In genomic region chr1:225653463-225654276, GRCh38 we compare ENCODE assay signal across 9 cellular contexts. TPM values are rescaled to one million over a fixed set of nuclear protein-coding genes. Genes with fewer than 3 reads are reported as not detected.
DNase-seq lines count a peak whose midpoint lies in the region; ATAC-seq and TF ChIP-seq lines count a peak whose summit lies in the region.
"Had no signal": no experiment of that assay in that cellular context is flagged by ENCODE, and none has a peak within 500 bp of the region (broad histone marks: within the 10 kb centered on the region; RNA-seq: fewer than 3 reads in every experiment).

No MANE protein-coding gene starts in this region.

- peaks cover 0 to 1% (median 0%) of the 10 kb centered on the region in 3 donors for H3K36me3 Mint-ChIP-seq in CD8-positive, alpha-beta memory T cell

- H3K9ac ChIP-seq in mucosa of rectum (ENCODE audit: low read depth in 1 of 2, low read length in 2 of 2) = peak overlapping the region; percentile 77 to 93

- peaks cover 20% of the 10 kb centered on the region for H3K27me3 ChIP-seq in CD8-positive, alpha-beta memory T cell (ENCODE audit: insufficient read depth, low read length, poor library complexity, severe bottlenecking)
- H3K27me3 ChIP-seq in mucosa of rectum (ENCODE audit: control insufficient read depth in 2 of 2, insufficient read depth in 2 of 2, low read length in 2 of 2) (peaks cover 0 to 2% of the 10 kb centered on the region in 2 donors), tibial artery (no peaks in the 10 kb centered on the region)

- no peaks in the 10 kb centered on the region for H3K36me3 ChIP-seq in CD8-positive, alpha-beta memory T cell (ENCODE audit: insufficient read depth, low read length)
- no peaks in the 10 kb centered on the region for H3K36me3 ChIP-seq in mucosa of rectum (ENCODE audit: control insufficient read depth in 2 of 2, insufficient read depth in 2 of 2, low read length in 2 of 2)
- no peaks in the 10 kb centered on the region for H3K36me3 ChIP-seq in tibial artery

- CTCF ChIA-PET in CD8-positive, alpha-beta memory T cell (lab: Charles Lee) = no interaction called here

- POLR2A ChIA-PET in CD8-positive, alpha-beta memory T cell (lab: Charles Lee) = no interaction called here

- no peaks in the 10 kb centered on the region for H3K9me3 Mint-ChIP-seq in CD8-positive, alpha-beta memory T cell

- peak overlapping the region; percentile 56 for H3K4me3 ChIP-seq in CD8-positive, alpha-beta memory T cell (ENCODE audit: low read length)
- peak overlapping the region; percentile 73 to 80 for H3K4me3 ChIP-seq in mucosa of rectum (ENCODE audit: low read length in 2 of 2)
- H3K4me3 ChIP-seq in tibial artery = peak overlapping the region; percentile 91 to 99

- H3K27ac ChIP-seq in CD8-positive, alpha-beta memory T cell (ENCODE audit: low read depth, low read length) = no peak overlapping the region
- H3K27ac ChIP-seq in mucosa of rectum (ENCODE audit: low read depth in 2 of 2, low read length in 2 of 2) (peak overlapping the region; percentile 89 to 93), tibial artery (peak overlapping the region; percentile 100)

- peak overlapping the region; percentile 52 to 87 (median 82) for H3K4me3 Mint-ChIP-seq in CD8-positive, alpha-beta memory T cell

- intact Hi-C loops in tibial artery (cut with DNase I; ENCODE audit: low total_unique reads) = loop anchor here (10.0 kb wide), 3 partner anchors 49 to 191 kb away; no protein-coding TSS in a partner anchor

- H3K4me1 ChIP-seq in CD8-positive, alpha-beta memory T cell (ENCODE audit: insufficient read depth, low read length) = peaks cover 12% of the 10 kb centered on the region
- H3K4me1 ChIP-seq in mucosa of rectum (ENCODE audit: control insufficient read depth in 2 of 2, insufficient read depth in 2 of 2, low read length in 2 of 2) = peaks cover 3 to 11% of the 10 kb centered on the region in 2 donors
- peaks cover 0 to 48% (median 39%) of the 10 kb centered on the region in 4 donors for H3K4me1 ChIP-seq in tibial artery

- H3K4me1 Mint-ChIP-seq in CD8-positive, alpha-beta memory T cell = peaks cover 16 to 18% (median 17%) of the 10 kb centered on the region in 3 donors

- peak in 1 of 5 donors; percentile 17 for DNase-seq in CD8-positive, alpha-beta memory T cell
- peak; percentile 70 to 80 for DNase-seq in NCI-H2081 (lab: John Stamatoyannopoulos, UW)
- DNase-seq in activated CD8-positive, alpha-beta memory T cell treated with anti-CD3 and anti-CD28 coated beads, Interleukin-2, amount 50 U/mL, for 48 hours = peak; percentile 66
- peak; percentile 75 for DNase-seq in fibroblast of gingiva (ENCODE audit: low read depth)
- DNase-seq in tibial artery = peak; percentile 84 to 90

- peak overlapping the region in 3 of 8 donors; percentile 2 to 66 (median 45) for H3K27ac Mint-ChIP-seq in CD8-positive, alpha-beta memory T cell

- H3K27me3 Mint-ChIP-seq in CD8-positive, alpha-beta memory T cell = peaks cover 21 to 36% of the 10 kb centered on the region in 2 donors

- H3K9me3 ChIP-seq in CD8-positive, alpha-beta memory T cell (ENCODE audit: low read length) = no peaks in the 10 kb centered on the region
- H3K9me3 ChIP-seq in mucosa of rectum (ENCODE audit: control insufficient read depth in 2 of 2, low read length in 2 of 2) (no peaks in the 10 kb centered on the region), tibial artery (no peaks in the 10 kb centered on the region)

- no peak for TF ChIP-seq CTCF in tibial artery (IDR thresholded peaks at IDR 0.05)

- ATAC-seq in GM21576 (IDR thresholded peaks at IDR 0.05; ENCODE audit: unreplicated experiment) = peak; percentile 24
- ATAC-seq in GM21825 (IDR thresholded peaks at IDR 0.05; ENCODE audit: unreplicated experiment) = no peak

RNA-seq across cellular contexts. Expression of gene ENAH, which starts 0.7 kb away (rescaled TPM):
- total RNA-seq in CD8-positive, alpha-beta memory T cell = under 1 TPM; 0.53 TPM
- polyA plus RNA-seq in CD8-positive, alpha-beta memory T cell = not detected
- total RNA-seq: T-helper 2 cell treated with Interferon-gamma antibody and Interleukin-4, amounts not matched to agents 100 ng/mL and 5 ng/mL, for 36 hours had no signal
